8 cellular contexts compared by ENCODE assay signal in genomic region chr4:163587867-163588266, GRCh38.
DNase-seq lines count a peak whose midpoint lies in the region; ATAC-seq and TF ChIP-seq lines count a peak whose summit lies in the region.

No MANE protein-coding gene starts in this region.

- ATAC-seq in GM19372 (IDR thresholded peaks at IDR 0.05; ENCODE audit: low read depth, unreplicated experiment) (peak; percentile 51), HG03159 (IDR thresholded peaks at IDR 0.05; ENCODE audit: unreplicated experiment) (peak; percentile 63), WTC11 (peak; percentile 62)

- no peaks in the 10 kb centered on the region for H3K27me3 ChIP-seq in mesenchymal stem cell (ENCODE audit: control insufficient read depth in 1 of 2, insufficient read depth in 1 of 2, low read length in 2 of 2)
- no peaks in the 10 kb centered on the region for H3K27me3 ChIP-seq in vagina

- DNase-seq in COLO668 (lab: John Stamatoyannopoulos, UW; ENCODE audit: unreplicated experiment): peak; percentile 16
- DNase-seq in WTC11 (ENCODE audit: low spot score): peak; percentile 11
- no peak for DNase-seq in mesenchymal stem cell
- DNase-seq in vagina (ENCODE audit: extremely low spot score in 2 of 2): no peak
- no peak for DNase-seq in kidney tubule cell (ENCODE audit: low spot score)
- no peak for DNase-seq in DMS114 treated with DMSO at 0.1 percent for 48 hours (lab: John Stamatoyannopoulos, UW; ENCODE audit: unreplicated experiment)

- intact Hi-C loops in vagina (cut with DNase I): no loop called here

- H3K36me3 Mint-ChIP-seq in WTC11: peaks cover 5% of the 10 kb centered on the region; the same call in 1 of the 2 replicates

- WGBS in mesenchymal stem cell: 80% methylated on average over 3 of the region's 3 CpGs

- H2BK15ac ChIP-seq in mesenchymal stem cell (ENCODE audit: low read depth, poor library complexity, severe bottlenecking): no peak overlapping the region

- H2BK120ac ChIP-seq in mesenchymal stem cell (ENCODE audit: low read depth, low read length): no peak overlapping the region

- H4K91ac ChIP-seq in mesenchymal stem cell (ENCODE audit: low read length): no peak overlapping the region

- TF ChIP-seq CTCF in WTC11 (IDR thresholded peaks at IDR 0.05) (no peak; the same call in 1 of the 2 replicates), vagina (IDR thresholded peaks at IDR 0.05) (no peak)

- POLR2A ChIA-PET in WTC11 (lab: Charles Lee): no interaction called here

- H4K8ac ChIP-seq in mesenchymal stem cell (ENCODE audit: low read length): no peak overlapping the region

- H2BK5ac ChIP-seq in mesenchymal stem cell (ENCODE audit: low read depth, low read length, poor library complexity, severe bottlenecking): no peak overlapping the region

- no peak for TF ChIP-seq POLR2A in vagina (IDR thresholded peaks at IDR 0.05)

- no peak overlapping the region for H3K4ac ChIP-seq in mesenchymal stem cell (ENCODE audit: low read depth in 1 of 2, low read length in 2 of 2)

- no peaks in the 10 kb centered on the region for H3K9me3 ChIP-seq in mesenchymal stem cell (ENCODE audit: control insufficient read depth, low read length)
- no peaks in the 10 kb centered on the region for H3K9me3 ChIP-seq in vagina

- H3K4me3 Mint-ChIP-seq in WTC11: no peak overlapping the region

- no peak overlapping the region for H3K27ac Mint-ChIP-seq in WTC11

- no peak overlapping the region for H3K27ac ChIP-seq in mesenchymal stem cell (ENCODE audit: low read length, poor library complexity, severe bottlenecking)
- no peak overlapping the region for H3K27ac ChIP-seq in vagina

- H2BK12ac ChIP-seq in mesenchymal stem cell (ENCODE audit: low read length in 2 of 2): no peak overlapping the region

- H3K36me3 ChIP-seq in mesenchymal stem cell (ENCODE audit: control insufficient read depth in 1 of 2, insufficient read depth in 2 of 2, low read depth in 1 of 2, low read length in 2 of 2): no peaks in the 10 kb centered on the region
- H3K36me3 ChIP-seq in vagina: no peaks in the 10 kb centered on the region

- no peak overlapping the region for H3K4me2 ChIP-seq in mesenchymal stem cell (ENCODE audit: low read length, poor library complexity, severe bottlenecking)

- no peak overlapping the region for H3K9ac ChIP-seq in mesenchymal stem cell (ENCODE audit: low read length)

- H3K4me3 ChIP-seq in mesenchymal stem cell (ENCODE audit: insufficient read depth in 1 of 2, low read depth in 1 of 2, low read length in 2 of 2) (no peak overlapping the region), vagina (no peak overlapping the region)

- H3K14ac ChIP-seq in mesenchymal stem cell (ENCODE audit: low read length in 2 of 2): no peak overlapping the region

- H2AFZ ChIP-seq in mesenchymal stem cell (ENCODE audit: low read depth, low read length): no peak overlapping the region

- no peak overlapping the region for H3K23ac ChIP-seq in mesenchymal stem cell (ENCODE audit: low read length in 2 of 2)

- no peaks in the 10 kb centered on the region for H3K4me1 Mint-ChIP-seq in WTC11

- CTCF ChIA-PET in WTC11 (lab: Charles Lee): no interaction called here

- H3K4me1 ChIP-seq in mesenchymal stem cell (ENCODE audit: control insufficient read depth, insufficient read depth, low read depth, low read length) (no peaks in the 10 kb centered on the region), vagina (no peaks in the 10 kb centered on the region)

- no peak overlapping the region for H2AK5ac ChIP-seq in mesenchymal stem cell (ENCODE audit: low read length, severe bottlenecking)

- H3K9me3 Mint-ChIP-seq in WTC11: peaks cover 11% of the 10 kb centered on the region

- H3K79me1 ChIP-seq in mesenchymal stem cell (replicated peaks; ENCODE audit: low read length, poor library complexity, severe bottlenecking): no peaks in the 10 kb centered on the region

- no peak overlapping the region for H3K18ac ChIP-seq in mesenchymal stem cell (ENCODE audit: low read depth in 1 of 2, low read length in 2 of 2)

- H3K27me3 Mint-ChIP-seq in WTC11 (ENCODE audit: low read depth): no peaks in the 10 kb centered on the region

TF ChIP-seq in WTC11, 78 proteins besides CTCF, POLR2A, EP300 and RAD21:
- no peak for TF ChIP-seq ATF1 (CRISPR knock-in tag; IDR thresholded peaks at IDR 0.05)
- no peak for TF ChIP-seq EMX1 (CRISPR knock-in tag; IDR thresholded peaks at IDR 0.05)
- TF ChIP-seq ZBTB21 (CRISPR knock-in tag; IDR thresholded peaks at IDR 0.05; ENCODE audit: borderline replicate concordance): no peak
- no peak for TF ChIP-seq E2F4 (CRISPR knock-in tag; IDR thresholded peaks at IDR 0.05; ENCODE audit: borderline replicate concordance, low read depth)
- TF ChIP-seq USF1 (CRISPR knock-in tag; IDR thresholded peaks at IDR 0.05): no peak
- no peak for TF ChIP-seq ZNF396 (CRISPR knock-in tag; IDR thresholded peaks at IDR 0.05; ENCODE audit: borderline replicate concordance)
- TF ChIP-seq CREB1 (CRISPR knock-in tag; IDR thresholded peaks at IDR 0.05): no peak
- TF ChIP-seq ERG (CRISPR knock-in tag; IDR thresholded peaks at IDR 0.05): no peak
- TF ChIP-seq IRF2 (CRISPR knock-in tag; IDR thresholded peaks at IDR 0.05; ENCODE audit: borderline replicate concordance, low read depth): no peak
TF ChIP-seq in WTC11: peak in this region for 0.

Comparison
In these comparisons a context has a peak if more than half of its experiments do, and no peak if none do; other contexts are left out.
1. DNase-seq: peak in COLO668 (single experiment) and WTC11 (single experiment); none in mesenchymal stem cell (single experiment), vagina (0 of 2), kidney tubule cell (single experiment) and DMS114 treated with DMSO at 0.1 percent for 48 hours (single experiment).
2. Peak in every context shown above with its lines, with median percentiles within 50 percentile points of each other: ATAC-seq.